In the genomic region with DNA sequence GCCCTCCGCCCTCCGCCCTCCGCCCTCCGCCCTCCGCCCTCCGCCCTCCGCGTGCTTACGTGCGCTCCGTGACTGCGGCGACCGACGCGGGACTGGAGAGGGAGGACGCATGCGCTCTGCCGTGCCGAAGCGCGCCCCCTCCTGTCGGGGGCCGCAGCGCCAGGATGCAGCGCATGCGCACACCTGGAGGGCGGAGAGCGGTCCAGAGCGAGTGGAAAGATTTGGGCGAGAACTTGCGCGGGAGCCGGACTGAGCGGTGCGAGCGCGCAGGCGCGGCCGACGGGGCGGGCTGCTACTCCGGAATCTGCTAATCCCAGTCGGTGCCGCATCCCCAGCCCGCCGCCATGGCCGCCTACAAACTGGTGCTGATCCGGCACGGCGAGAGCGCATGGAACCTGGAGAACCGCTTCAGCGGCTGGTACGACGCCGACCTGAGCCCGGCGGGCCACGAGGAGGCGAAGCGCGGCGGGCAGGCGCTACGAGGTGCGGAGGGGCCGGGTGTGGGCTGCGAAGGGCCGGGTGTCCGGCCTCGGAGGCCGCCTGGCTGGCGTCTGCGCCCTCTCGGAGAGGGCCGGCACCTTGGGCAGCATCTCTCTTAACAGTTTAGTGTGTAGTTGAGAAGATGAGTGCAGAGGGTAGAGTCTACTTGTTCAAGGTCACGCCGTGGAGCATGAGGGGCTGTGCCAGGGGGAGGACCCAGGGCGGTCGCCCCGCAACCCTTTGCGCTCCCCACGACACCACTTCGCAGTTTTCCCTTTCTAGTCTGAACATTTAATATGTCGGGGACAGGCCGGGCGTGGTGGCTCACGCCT, we compare ENCODE assay signal across 1 cellular context.
TF ChIP-seq lines count a peak whose summit lies in the region.

A gene (plus strand): TSS at position 228 of the 812 bp plus-strand sequence. CDS start 117 bp downstream, at position 345.

TF ChIP-seq in HepG2, 621 proteins besides CTCF, POLR2A, EP300 and RAD21 (continued from another document):
- TF ChIP-seq, protein P1, sequence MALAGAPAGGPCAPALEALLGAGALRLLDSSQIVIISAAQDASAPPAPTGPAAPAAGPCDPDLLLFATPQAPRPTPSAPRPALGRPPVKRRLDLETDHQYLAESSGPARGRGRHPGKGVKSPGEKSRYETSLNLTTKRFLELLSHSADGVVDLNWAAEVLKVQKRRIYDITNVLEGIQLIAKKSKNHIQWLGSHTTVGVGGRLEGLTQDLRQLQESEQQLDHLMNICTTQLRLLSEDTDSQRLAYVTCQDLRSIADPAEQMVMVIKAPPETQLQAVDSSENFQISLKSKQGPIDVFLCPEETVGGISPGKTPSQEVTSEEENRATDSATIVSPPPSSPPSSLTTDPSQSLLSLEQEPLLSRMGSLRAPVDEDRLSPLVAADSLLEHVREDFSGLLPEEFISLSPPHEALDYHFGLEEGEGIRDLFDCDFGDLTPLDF (CRISPR knock-in tag; IDR thresholded peaks at IDR 0.05): peak; percentile 89
- TF ChIP-seq RARA (CRISPR knock-in tag; IDR thresholded peaks at IDR 0.05) (0 out of 2 replicates have a peak, but pooled peaks have one; percentile 1), DMAP1 (CRISPR knock-in tag; IDR thresholded peaks at IDR 0.05) (peak; percentile 67; the same call in 1 of the 2 replicates), HOXD1 (CRISPR knock-in tag; IDR thresholded peaks at IDR 0.05) (0 out of 2 replicates have a peak, but pooled peaks have one; percentile 43), NKX3-1 (CRISPR knock-in tag; IDR thresholded peaks at IDR 0.05) (0 out of 2 replicates have a peak, but pooled peaks have one; percentile 18), ZNF33B (CRISPR knock-in tag; IDR thresholded peaks at IDR 0.05) (peak; percentile 18; the same call in 1 of the 2 replicates), RCOR2 (CRISPR knock-in tag; IDR thresholded peaks at IDR 0.05) (0 out of 2 replicates have a peak, but pooled peaks have one; percentile 17), ZFP36 (IDR thresholded peaks at IDR 0.05; ENCODE audit: borderline replicate concordance, low read depth, low read length, partially characterized antibody) (no peak), NCOA2 (CRISPR knock-in tag; IDR thresholded peaks at IDR 0.05) (no peak), ZNF569 (CRISPR knock-in tag; IDR thresholded peaks at IDR 0.05; ENCODE audit: borderline replicate concordance) (no peak), ZNF563 (CRISPR knock-in tag; IDR thresholded peaks at IDR 0.05) (peak; percentile 48; the same call in 1 of the 2 replicates), ZNF790 (CRISPR knock-in tag; IDR thresholded peaks at IDR 0.05; ENCODE audit: borderline replicate concordance) (0 out of 2 replicates have a peak, but pooled peaks have one; percentile 31), MXI1 (IDR thresholded peaks at IDR 0.05; ENCODE audit: borderline replicate concordance, low read depth, low read length) (peak; percentile 43; the same call in 1 of the 3 replicates), NFKB2 (CRISPR knock-in tag; IDR thresholded peaks at IDR 0.05; ENCODE audit: borderline replicate concordance) (peak; percentile 64; the same call in 1 of the 2 replicates), NFE2L2 (IDR thresholded peaks at IDR 0.05; ENCODE audit: low read length) (no peak), HMG20A (CRISPR knock-in tag; IDR thresholded peaks at IDR 0.05; ENCODE audit: borderline replicate concordance) (0 out of 2 replicates have a peak, but pooled peaks have one; percentile 22), MXD4 (CRISPR knock-in tag; IDR thresholded peaks at IDR 0.05) (peak; percentile 73)
- TF ChIP-seq, protein P2, sequence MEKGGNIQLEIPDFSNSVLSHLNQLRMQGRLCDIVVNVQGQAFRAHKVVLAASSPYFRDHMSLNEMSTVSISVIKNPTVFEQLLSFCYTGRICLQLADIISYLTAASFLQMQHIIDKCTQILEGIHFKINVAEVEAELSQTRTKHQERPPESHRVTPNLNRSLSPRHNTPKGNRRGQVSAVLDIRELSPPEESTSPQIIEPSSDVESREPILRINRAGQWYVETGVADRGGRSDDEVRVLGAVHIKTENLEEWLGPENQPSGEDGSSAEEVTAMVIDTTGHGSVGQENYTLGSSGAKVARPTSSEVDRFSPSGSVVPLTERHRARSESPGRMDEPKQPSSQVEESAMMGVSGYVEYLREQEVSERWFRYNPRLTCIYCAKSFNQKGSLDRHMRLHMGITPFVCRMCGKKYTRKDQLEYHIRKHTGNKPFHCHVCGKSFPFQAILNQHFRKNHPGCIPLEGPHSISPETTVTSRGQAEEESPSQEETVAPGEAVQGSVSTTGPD (CRISPR knock-in tag; IDR thresholded peaks at IDR 0.05): no peak
- TF ChIP-seq, protein P3, sequence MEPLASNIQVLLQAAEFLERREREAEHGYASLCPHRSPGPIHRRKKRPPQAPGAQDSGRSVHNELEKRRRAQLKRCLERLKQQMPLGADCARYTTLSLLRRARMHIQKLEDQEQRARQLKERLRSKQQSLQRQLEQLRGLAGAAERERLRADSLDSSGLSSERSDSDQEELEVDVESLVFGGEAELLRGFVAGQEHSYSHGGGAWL (CRISPR knock-in tag; IDR thresholded peaks at IDR 0.05): peak; percentile 78
- TF ChIP-seq, protein P4, sequence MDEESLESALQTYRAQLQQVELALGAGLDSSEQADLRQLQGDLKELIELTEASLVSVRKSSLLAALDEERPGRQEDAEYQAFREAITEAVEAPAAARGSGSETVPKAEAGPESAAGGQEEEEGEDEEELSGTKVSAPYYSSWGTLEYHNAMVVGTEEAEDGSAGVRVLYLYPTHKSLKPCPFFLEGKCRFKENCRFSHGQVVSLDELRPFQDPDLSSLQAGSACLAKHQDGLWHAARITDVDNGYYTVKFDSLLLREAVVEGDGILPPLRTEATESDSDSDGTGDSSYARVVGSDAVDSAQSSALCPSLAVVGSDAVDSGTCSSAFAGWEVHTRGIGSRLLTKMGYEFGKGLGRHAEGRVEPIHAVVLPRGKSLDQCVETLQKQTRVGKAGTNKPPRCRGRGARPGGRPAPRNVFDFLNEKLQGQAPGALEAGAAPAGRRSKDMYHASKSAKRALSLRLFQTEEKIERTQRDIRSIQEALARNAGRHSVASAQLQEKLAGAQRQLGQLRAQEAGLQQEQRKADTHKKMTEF (CRISPR knock-in tag; IDR thresholded peaks at IDR 0.05): peak; percentile 87
- TF ChIP-seq, protein P5, sequence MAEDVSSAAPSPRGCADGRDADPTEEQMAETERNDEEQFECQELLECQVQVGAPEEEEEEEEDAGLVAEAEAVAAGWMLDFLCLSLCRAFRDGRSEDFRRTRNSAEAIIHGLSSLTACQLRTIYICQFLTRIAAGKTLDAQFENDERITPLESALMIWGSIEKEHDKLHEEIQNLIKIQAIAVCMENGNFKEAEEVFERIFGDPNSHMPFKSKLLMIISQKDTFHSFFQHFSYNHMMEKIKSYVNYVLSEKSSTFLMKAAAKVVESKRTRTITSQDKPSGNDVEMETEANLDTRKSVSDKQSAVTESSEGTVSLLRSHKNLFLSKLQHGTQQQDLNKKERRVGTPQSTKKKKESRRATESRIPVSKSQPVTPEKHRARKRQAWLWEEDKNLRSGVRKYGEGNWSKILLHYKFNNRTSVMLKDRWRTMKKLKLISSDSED (CRISPR knock-in tag; IDR thresholded peaks at IDR 0.05): no peak
